Comparison of ENCODE assay signal across 8 cellular contexts in genomic region chr1:22451702-22452400, GRCh38. TPM values are rescaled to one million over a fixed set of nuclear protein-coding genes. Genes with fewer than 3 reads are reported as not detected.
A peak's percentile ranks its signal among the peaks of the same experiment; 100 is the strongest.
DNase-seq lines count a peak whose midpoint lies in the region; ATAC-seq and TF ChIP-seq lines count a peak whose summit lies in the region.

TSS of gene ZBTB40 (plus strand) at chr1:22451851. CDS start at chr1:22489949, 38,098 bp downstream.

- H3K36me3 ChIP-seq in BLaER1 treated with 17β-estradiol and CSF1 and Interleukin-3, amounts not matched to agents 10 nM and 100 nM, result peaks cover 0 to 12% (median 0%) of the 10 kb centered on the region in 11 experiments; a peak in 4 of 22 replicates
- H3K36me3 ChIP-seq in left lung, result no peaks in the 10 kb centered on the region

- peaks cover 8 to 32% (median 11%) of the 10 kb centered on the region in 10 experiments for H3K4me1 ChIP-seq in BLaER1 treated with 17β-estradiol and CSF1 and Interleukin-3, amounts not matched to agents 10 nM and 100 nM
- H3K4me1 ChIP-seq in left lung, result peaks cover 0 to 20% of the 10 kb centered on the region in 2 donors

- no peak for TF ChIP-seq CTCF in left lung (IDR thresholded peaks at IDR 0.05)

- peak within 1 kb of the TSS; percentile 82 to 97 (median 90) for H3K4me3 ChIP-seq in BLaER1 treated with 17β-estradiol and CSF1 and Interleukin-3, amounts not matched to agents 10 nM and 100 nM
- H3K4me3 ChIP-seq in left lung, result peak within 1 kb of the TSS; percentile 75 to 84

- peak within 1 kb of the TSS; percentile 86 to 94 (median 94) for H3K9ac ChIP-seq in BLaER1 treated with 17β-estradiol and CSF1 and Interleukin-3, amounts not matched to agents 10 nM and 100 nM

- DNase-seq in NCI-H69 (lab: John Stamatoyannopoulos, UW) (peak; percentile 96), dermis blood vessel endothelial cell (peak; percentile 99), left lung (peak; percentile 96 to 97)
- peak; percentile 85 to 89 for DNase-seq in activated CD4-positive, alpha-beta T cell treated with anti-CD3 and anti-CD28 coated beads, Interleukin-2, amount 50 U/mL, for 24 hours (ENCODE audit: low read depth in 1 of 2, low spot score in 1 of 2)
- DNase-seq in stimulated activated CD4-positive, alpha-beta T cell treated with anti-CD3 and anti-CD28 coated beads, Interleukin-2, amount 100 ng/mL, for 4 hours (ENCODE audit: low read depth), result peak; percentile 91

- peak within 1 kb of the TSS; percentile 74 to 91 (median 84) for H3K4me2 ChIP-seq in BLaER1 treated with 17β-estradiol and CSF1 and Interleukin-3, amounts not matched to agents 10 nM and 100 nM

- no peaks in the 10 kb centered on the region for H3K27me3 ChIP-seq in BLaER1 treated with 17β-estradiol and CSF1 and Interleukin-3, amounts not matched to agents 10 nM and 100 nM
- H3K27me3 ChIP-seq in left lung, result no peaks in the 10 kb centered on the region

- ATAC-seq in GM19351 (IDR thresholded peaks at IDR 0.05; ENCODE audit: unreplicated experiment) (peak; percentile 86), HG03520 (IDR thresholded peaks at IDR 0.05; ENCODE audit: unreplicated experiment) (peak; percentile 82), left lung (peak; percentile 97)

- peak within 1 kb of the TSS; percentile 86 to 95 (median 91) for H3K27ac ChIP-seq in BLaER1 treated with 17β-estradiol and CSF1 and Interleukin-3, amounts not matched to agents 10 nM and 100 nM
- H3K27ac ChIP-seq in left lung, result peak within 1 kb of the TSS; percentile 87 to 90

- H3K9me3 ChIP-seq in BLaER1 treated with 17β-estradiol and CSF1 and Interleukin-3, amounts not matched to agents 10 nM and 100 nM (replicated peaks in 1 of 11), result peaks cover 0 to 4% (median 0%) of the 10 kb centered on the region in 11 experiments; a peak in 1 of 22 replicates
- no peaks in the 10 kb centered on the region for H3K9me3 ChIP-seq in left lung

- intact Hi-C loops in left lung (cut with DNase I), result no loop called here

- H4K20me1 ChIP-seq in BLaER1 treated with 17β-estradiol and CSF1 and Interleukin-3, amounts not matched to agents 10 nM and 100 nM, result peaks cover 0 to 41% (median 15%) of the 10 kb centered on the region in 11 experiments; a peak in 9 of 22 replicates

RNA-seq across cellular contexts. Expression of gene ZBTB40, which starts in this region (rescaled TPM):
- total RNA-seq in dermis blood vessel endothelial cell (12.8 and 13.6 TPM in 2 replicates), left lung (10 to 100 TPM; 19.6 to 20.6 TPM)

Comparison
In these comparisons a context has a peak if more than half of its experiments do, and no peak if none do; other contexts are left out.
1. Peak in every context shown above with its lines: DNase-seq, ATAC-seq, H3K4me3 ChIP-seq and H3K27ac ChIP-seq.